1 cellular context compared by ENCODE assay signal in the genomic region with DNA sequence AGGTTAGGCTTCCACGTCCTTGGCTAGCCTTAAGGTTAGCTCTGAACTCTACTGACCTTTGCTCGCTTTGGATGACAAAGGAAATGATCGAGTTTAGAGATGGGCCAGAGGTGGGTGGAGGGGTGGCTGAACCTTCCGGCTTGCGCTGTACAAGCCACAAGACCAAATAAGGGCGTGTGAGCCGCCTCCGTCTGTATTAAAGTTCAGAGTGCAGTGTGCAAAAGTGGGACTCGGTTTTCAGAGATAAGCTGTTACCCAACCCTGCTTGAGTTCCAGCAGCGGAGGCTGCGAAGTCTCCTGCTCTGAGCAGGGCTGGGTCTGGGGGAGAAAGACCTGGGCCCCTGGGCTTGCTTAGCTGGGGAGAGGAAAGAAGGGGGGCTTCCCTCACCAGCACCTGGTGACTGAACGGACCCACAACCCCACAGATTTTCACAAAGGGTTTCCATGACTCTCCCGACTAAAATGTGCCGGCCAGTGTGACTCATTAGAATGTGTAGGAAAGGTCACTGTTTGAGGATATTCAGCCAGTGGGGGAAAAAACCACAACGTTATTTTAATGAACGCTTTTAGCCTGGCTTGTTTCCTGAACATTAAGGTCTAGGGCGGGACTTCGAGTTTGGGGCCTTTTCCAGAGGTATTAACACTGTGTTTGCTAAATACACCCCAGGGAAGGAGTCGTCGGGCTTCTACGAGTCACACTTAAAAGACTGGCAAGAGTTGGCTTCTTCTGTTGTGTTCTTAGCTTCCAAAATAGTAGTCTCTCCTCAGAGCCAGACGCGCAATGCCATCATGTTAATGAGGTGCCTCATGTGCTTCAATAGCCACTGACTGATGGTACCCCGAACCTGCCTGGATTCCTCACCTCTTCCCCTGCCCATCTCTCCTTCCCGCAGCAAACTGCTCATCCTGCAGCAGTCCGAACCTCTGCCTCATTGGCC.
TF ChIP-seq lines count a peak whose summit lies in the region.

No MANE protein-coding gene starts in this region.

TF ChIP-seq in HepG2, 621 proteins besides CTCF, POLR2A, EP300 and RAD21 (continued from another document and continues in another):
- TF ChIP-seq KDM2A (CRISPR knock-in tag; IDR thresholded peaks at IDR 0.05; ENCODE audit: borderline replicate concordance, low read depth) = 0 out of 2 replicates have a peak, but pooled peaks have one; percentile 32
- TF ChIP-seq MIER3 (CRISPR knock-in tag; IDR thresholded peaks at IDR 0.05; ENCODE audit: borderline replicate concordance) = peak; percentile 88; the same call in 1 of the 2 replicates
- no peak for TF ChIP-seq DNMT3B (CRISPR knock-in tag; conservative IDR thresholded peaks at IDR 0.05)
- TF ChIP-seq TBX2 (CRISPR knock-in tag; IDR thresholded peaks at IDR 0.05; ENCODE audit: borderline replicate concordance) = peak; percentile 94
- peak; percentile 3; the same call in 1 of the 2 replicates for TF ChIP-seq ZNF24 (IDR thresholded peaks at IDR 0.05)
- TF ChIP-seq HMG20A (CRISPR knock-in tag; IDR thresholded peaks at IDR 0.05; ENCODE audit: borderline replicate concordance) = peak; percentile 72; the same call in 1 of the 2 replicates
- peak; percentile 61 for TF ChIP-seq ZBTB21 (CRISPR knock-in tag; IDR thresholded peaks at IDR 0.05)
- TF ChIP-seq HES4 (CRISPR knock-in tag; IDR thresholded peaks at IDR 0.05; ENCODE audit: borderline replicate concordance) = no peak
- TF ChIP-seq ZNF280D (CRISPR knock-in tag; IDR thresholded peaks at IDR 0.05) = peak; percentile 85; the same call in 1 of the 2 replicates
- peak; percentile 91 for TF ChIP-seq ZSCAN31 (CRISPR knock-in tag; IDR thresholded peaks at IDR 0.05; ENCODE audit: low read depth)
- TF ChIP-seq SAFB2 (CRISPR knock-in tag; IDR thresholded peaks at IDR 0.05; ENCODE audit: borderline replicate concordance, low read depth) = 0 out of 2 replicates have a peak, but pooled peaks have one; percentile 13
- no peak for TF ChIP-seq CENPT (CRISPR knock-in tag; IDR thresholded peaks at IDR 0.05; ENCODE audit: low read depth)
- peak; percentile 80 for TF ChIP-seq ZKSCAN8 (CRISPR knock-in tag; IDR thresholded peaks at IDR 0.05; ENCODE audit: borderline replicate concordance)
- peak; percentile 52; the same call in 1 of the 2 replicates for TF ChIP-seq MLX (CRISPR knock-in tag; IDR thresholded peaks at IDR 0.05)
- 0 out of 2 replicates have a peak, but pooled peaks have one; percentile 39 for TF ChIP-seq ZIK1 (CRISPR knock-in tag; IDR thresholded peaks at IDR 0.05; ENCODE audit: borderline replicate concordance, low read depth)
- TF ChIP-seq ZC3H4 (CRISPR knock-in tag; IDR thresholded peaks at IDR 0.05; ENCODE audit: borderline replicate concordance) = peak; percentile 79; the same call in 1 of the 2 replicates
- TF ChIP-seq AGO1 (IDR thresholded peaks at IDR 0.05; ENCODE audit: low read depth, low read length, poor library complexity, severe bottlenecking) = no peak
- peak; percentile 70 for TF ChIP-seq SOX13 (IDR thresholded peaks at IDR 0.05)
- peak; percentile 79 to 94; a peak in 3 of 4 replicates for TF ChIP-seq SOX13 (CRISPR knock-in tag; conservative IDR thresholded peaks at IDR 0.05 in 1 of 2, IDR thresholded peaks at IDR 0.05 in 1 of 2)
- 0 out of 2 replicates have a peak, but pooled peaks have one; percentile 63 for TF ChIP-seq SMYD3 (CRISPR knock-in tag; IDR thresholded peaks at IDR 0.05)
- TF ChIP-seq NKX3-1 (CRISPR knock-in tag; IDR thresholded peaks at IDR 0.05) = peak; percentile 18; the same call in 1 of the 2 replicates
- peak; percentile 97; the same call in 1 of the 2 replicates for TF ChIP-seq ZNF782 (CRISPR knock-in tag; IDR thresholded peaks at IDR 0.05; ENCODE audit: borderline replicate concordance)
- TF ChIP-seq SIN3A (IDR thresholded peaks at IDR 0.05; ENCODE audit: borderline replicate concordance, low read depth, low read length) = 0 out of 2 replicates have a peak, but pooled peaks have one; percentile 61
- peak; percentile 99 for TF ChIP-seq SRF (IDR thresholded peaks at IDR 0.05; ENCODE audit: low read depth, low read length)
- TF ChIP-seq GPBP1L1 (CRISPR knock-in tag; IDR thresholded peaks at IDR 0.05) = no peak
- no peak; the same call in 1 of the 2 replicates for TF ChIP-seq CHD4 (IDR thresholded peaks at IDR 0.05; ENCODE audit: borderline replicate concordance, low read length)
- TF ChIP-seq MEIS1 (CRISPR knock-in tag; IDR thresholded peaks at IDR 0.05; ENCODE audit: borderline replicate concordance) = peak; percentile 95
- no peak for TF ChIP-seq ZNF256 (CRISPR knock-in tag; conservative IDR thresholded peaks at IDR 0.05)
- TF ChIP-seq, protein P1, sequence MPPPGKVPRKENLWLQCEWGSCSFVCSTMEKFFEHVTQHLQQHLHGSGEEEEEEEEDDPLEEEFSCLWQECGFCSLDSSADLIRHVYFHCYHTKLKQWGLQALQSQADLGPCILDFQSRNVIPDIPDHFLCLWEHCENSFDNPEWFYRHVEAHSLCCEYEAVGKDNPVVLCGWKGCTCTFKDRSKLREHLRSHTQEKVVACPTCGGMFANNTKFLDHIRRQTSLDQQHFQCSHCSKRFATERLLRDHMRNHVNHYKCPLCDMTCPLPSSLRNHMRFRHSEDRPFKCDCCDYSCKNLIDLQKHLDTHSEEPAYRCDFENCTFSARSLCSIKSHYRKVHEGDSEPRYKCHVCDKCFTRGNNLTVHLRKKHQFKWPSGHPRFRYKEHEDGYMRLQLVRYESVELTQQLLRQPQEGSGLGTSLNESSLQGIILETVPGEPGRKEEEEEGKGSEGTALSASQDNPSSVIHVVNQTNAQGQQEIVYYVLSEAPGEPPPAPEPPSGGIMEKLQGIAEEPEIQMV (CRISPR knock-in tag; IDR thresholded peaks at IDR 0.05; ENCODE audit: low read depth) = peak; percentile 61
- peak; percentile 94 for TF ChIP-seq ZNF543 (CRISPR knock-in tag; IDR thresholded peaks at IDR 0.05)
- TF ChIP-seq FIP1L1 (IDR thresholded peaks at IDR 0.05; ENCODE audit: borderline replicate concordance, insufficient read depth, low read depth, low read length) = 0 out of 2 replicates have a peak, but pooled peaks have one; percentile 23
- peak; percentile 94 for TF ChIP-seq ZBTB7A (CRISPR knock-in tag; IDR thresholded peaks at IDR 0.05)
- peak; percentile 43 for TF ChIP-seq CBX1 (IDR thresholded peaks at IDR 0.05; ENCODE audit: low read depth)
- TF ChIP-seq TFAP4 (IDR thresholded peaks at IDR 0.05; ENCODE audit: borderline replicate concordance, low read depth) = peak; percentile 56; the same call in 1 of the 2 replicates
- no peak for TF ChIP-seq SP1 (IDR thresholded peaks at IDR 0.05)
- peak; percentile 34; the same call in 1 of the 2 replicates for TF ChIP-seq SP1 (CRISPR knock-in tag; IDR thresholded peaks at IDR 0.05)
- no peak for TF ChIP-seq RFXAP (CRISPR knock-in tag; IDR thresholded peaks at IDR 0.05; ENCODE audit: borderline replicate concordance)
- TF ChIP-seq ZBTB26 (CRISPR knock-in tag; IDR thresholded peaks at IDR 0.05; ENCODE audit: borderline replicate concordance) = peak; percentile 72; the same call in 1 of the 2 replicates
- 0 out of 2 replicates have a peak, but pooled peaks have one; percentile 47 for TF ChIP-seq ZNF775 (CRISPR knock-in tag; IDR thresholded peaks at IDR 0.05; ENCODE audit: borderline replicate concordance)
- TF ChIP-seq ZBTB10 (CRISPR knock-in tag; IDR thresholded peaks at IDR 0.05; ENCODE audit: borderline replicate concordance) = peak; percentile 73; the same call in 1 of the 2 replicates
- TF ChIP-seq DR1 (CRISPR knock-in tag; IDR thresholded peaks at IDR 0.05) = peak; percentile 79; the same call in 1 of the 2 replicates
- no peak for TF ChIP-seq TERF1 (CRISPR knock-in tag; IDR thresholded peaks at IDR 0.05)
- TF ChIP-seq ZFP90 (CRISPR knock-in tag; IDR thresholded peaks at IDR 0.05; ENCODE audit: borderline replicate concordance) = peak; percentile 39; the same call in 1 of the 2 replicates
- TF ChIP-seq THAP11 (CRISPR knock-in tag; IDR thresholded peaks at IDR 0.05) = peak; percentile 85
- TF ChIP-seq, protein P2, sequence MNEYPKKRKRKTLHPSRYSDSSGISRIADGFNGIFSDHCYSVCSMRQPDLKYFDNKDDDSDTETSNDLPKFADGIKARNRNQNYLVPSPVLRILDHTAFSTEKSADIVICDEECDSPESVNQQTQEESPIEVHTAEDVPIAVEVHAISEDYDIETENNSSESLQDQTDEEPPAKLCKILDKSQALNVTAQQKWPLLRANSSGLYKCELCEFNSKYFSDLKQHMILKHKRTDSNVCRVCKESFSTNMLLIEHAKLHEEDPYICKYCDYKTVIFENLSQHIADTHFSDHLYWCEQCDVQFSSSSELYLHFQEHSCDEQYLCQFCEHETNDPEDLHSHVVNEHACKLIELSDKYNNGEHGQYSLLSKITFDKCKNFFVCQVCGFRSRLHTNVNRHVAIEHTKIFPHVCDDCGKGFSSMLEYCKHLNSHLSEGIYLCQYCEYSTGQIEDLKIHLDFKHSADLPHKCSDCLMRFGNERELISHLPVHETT (CRISPR knock-in tag; conservative IDR thresholded peaks at IDR 0.05) = peak; percentile 32; the same call in 1 of the 2 replicates
- TF ChIP-seq ETV6 (CRISPR knock-in tag; conservative IDR thresholded peaks at IDR 0.05) = no peak
